ENCODE assay signal across 26 cellular contexts in genomic region chrY:9805235-9805634, GRCh38.
"Had no signal": no experiment of that assay in that cellular context is flagged by ENCODE, and none has a peak within 500 bp of the region (broad histone marks: within the 10 kb centered on the region; RNA-seq: fewer than 3 reads in every experiment).

No MANE protein-coding gene starts in this region.

- H3K9me3 ChIP-seq: stomach, suprapubic skin, testis, thoracic aorta, thyroid gland, tibial artery, tibial nerve, transverse colon, upper lobe of left lung, upper lobe of right lung, uterus, vagina had no signal

- ATAC-seq: stimulated activated effector memory CD8-positive, alpha-beta T cell treated with anti-CD3 and anti-CD28 coated beads, Interleukin-12 subunit alpha, Interleukin-12 subunit beta, amount 100 ng/mL, for 72 hours; stimulated activated memory B cell treated with anti-CD40 and anti-IgM and Interleukin-4, amounts not matched to agents 10 μg/mL and 1 μg/mL and 100 μg/mL, for 72 hours; stimulated activated naive B cell treated with anti-CD40 and anti-IgM and Interleukin-4, amounts not matched to agents 10 μg/mL and 1 μg/mL and 100 μg/mL, for 72 hours; stimulated activated naive CD8-positive, alpha-beta T cell treated with anti-CD3 and anti-CD28 coated beads, Interleukin-15, amount 100 ng/mL, for 72 hours; stimulated activated naive CD8-positive, alpha-beta T cell treated with anti-CD3 and anti-CD28 coated beads, Interleukin-15, Interleukin-2, amounts not matched to agents 100 U/mL and 50 U/mL, for 24 hours; upper lobe of right lung had no signal

- H3K4me1 ChIP-seq: stomach, suprapubic skin, testis, thyroid gland, tibial artery, tibial nerve, transverse colon, upper lobe of left lung, upper lobe of right lung, uterus, vagina had no signal

- H3K27me3 ChIP-seq: stomach, suprapubic skin, testis, thyroid gland, tibial artery, tibial nerve, transverse colon, upper lobe of left lung, upper lobe of right lung, uterus, vagina had no signal

- H3K36me3 ChIP-seq: stomach, suprapubic skin, thoracic aorta, thyroid gland, tibial artery, tibial nerve, transverse colon, upper lobe of left lung, upper lobe of right lung, uterus, vagina had no signal

- DNase-seq: stimulated activated CD4-positive, alpha-beta T cell treated with anti-CD3 and anti-CD28 coated beads, Interleukin-2, amount 100 ng/mL, for 48 hours; stimulated activated CD4-positive, alpha-beta T cell treated with anti-CD3 and anti-CD28 coated beads, Interleukin-4, amount 100 ng/mL, for 1 hour; stimulated activated CD4-positive, alpha-beta T cell treated with anti-CD3 and anti-CD28 coated beads, Interleukin-4, amount 100 ng/mL, for 24 hours; stimulated activated CD4-positive, alpha-beta T cell treated with anti-CD3 and anti-CD28 coated beads, Interleukin-4, amount 100 ng/mL, for 4 hours; stimulated activated CD8-positive, alpha-beta memory T cell treated with anti-CD3 and anti-CD28 coated beads, Interleukin-4, amount 100 ng/mL, for 48 hours; stimulated activated naive B cell treated with anti-CD40 and anti-IgM and Interleukin-4, amounts not matched to agents 10 μg/mL and 1 μg/mL and 100 μg/mL, for 72 hours; stimulated activated naive CD4-positive, alpha-beta T cell; stimulated activated naive CD4-positive, alpha-beta T cell treated with Interleukin-2 at 50 U/mL for 16 hours; stimulated activated naive CD8-positive, alpha-beta T cell treated with anti-CD3 and anti-CD28 coated beads, Interleukin-15, amount 100 ng/mL, for 72 hours; stimulated activated naive CD8-positive, alpha-beta T cell treated with anti-CD3 and anti-CD28 coated beads, Interleukin-15, Interleukin-2, amounts not matched to agents 100 U/mL and 50 U/mL, for 24 hours; stomach; substantia nigra; testis; thyroid gland; tibial artery; transverse colon; trophoblast cell; upper lobe of left lung; upper lobe of right lung; uterus had no signal

- H3K4me3 ChIP-seq: stomach, suprapubic skin, testis, thoracic aorta, thyroid gland, tibial artery, tibial nerve, transverse colon, upper lobe of left lung, upper lobe of right lung, uterus, vagina had no signal

- H3K27ac ChIP-seq: stomach, suprapubic skin, testis, thoracic aorta, thyroid gland, tibial artery, tibial nerve, transverse colon, upper lobe of left lung, upper lobe of right lung, uterus, vagina had no signal
